8 cellular contexts compared by ENCODE assay signal in genomic region chr15:63504247-63504978, GRCh38. TPM values are rescaled to one million over a fixed set of nuclear protein-coding genes. Genes with fewer than 3 reads are reported as not detected.
A peak's percentile ranks its signal among the peaks of the same experiment; 100 is the strongest.
DNase-seq lines count a peak whose midpoint lies in the region; ATAC-seq and TF ChIP-seq lines count a peak whose summit lies in the region.

TSS of gene USP3 (plus strand) at chr15:63504593. CDS start at chr15:63504740, 147 bp downstream.

- ATAC-seq in stimulated activated naive CD8-positive, alpha-beta T cell treated with anti-CD3 and anti-CD28 coated beads, Interleukin-15, Interleukin-2, amounts not matched to agents 100 U/mL and 50 U/mL, for 24 hours, result peak; percentile 62

- peak; percentile 75 for TF ChIP-seq POLR2A in Raji (IDR thresholded peaks at IDR 0.05; ENCODE audit: insufficient read depth, low read depth, low read length)

- H3K4me3 ChIP-seq in fibroblast of pulmonary artery (replicated peaks; ENCODE audit: low read depth, low read length), result peak within 1 kb of the TSS; percentile 81

- peak within 1 kb of the TSS; percentile 78 to 98 (median 86) for H3K27ac Mint-ChIP-seq in nephron

- DNase-seq in EL, result peak; percentile 94
- DNase-seq in H4 (ENCODE audit: low spot score), result peak; percentile 83
- peak; percentile 96 for DNase-seq in LoVo (ENCODE audit: low spot score)
- DNase-seq in activated T-helper 9 cell treated with anti-CD3 and anti-CD28 coated beads, Interleukin-2, amount 50 U/mL, for 16 hours (ENCODE audit: low read depth), result peak; percentile 90
- peak; percentile 97 for DNase-seq in fibroblast of pulmonary artery (ENCODE audit: low read depth)
- peak; percentile 93 for DNase-seq in stimulated activated naive CD8-positive, alpha-beta T cell treated with anti-CD3 and anti-CD28 coated beads, Interleukin-15, Interleukin-2, amounts not matched to agents 100 U/mL and 50 U/mL, for 24 hours

- no peaks in the 10 kb centered on the region for H3K36me3 Mint-ChIP-seq in nephron (ENCODE audit: low read depth)

- H3K4me3 Mint-ChIP-seq in nephron, result peak within 1 kb of the TSS; percentile 89 to 93 (median 91)

- peaks cover 3% of the 10 kb centered on the region for H3K27me3 Mint-ChIP-seq in nephron (ENCODE audit: low read depth)

- no peaks in the 10 kb centered on the region for H3K9me3 Mint-ChIP-seq in nephron

- H3K4me1 Mint-ChIP-seq in nephron, result peaks cover 73% of the 10 kb centered on the region

- no peak for TF ChIP-seq CTCF in fibroblast of pulmonary artery (IDR thresholded peaks at IDR 0.05; ENCODE audit: low read length, missing control alignments)
- peak; percentile 35 to 52 (median 46) for TF ChIP-seq CTCF in nephron (IDR thresholded peaks at IDR 0.05; ENCODE audit: unreplicated experiment in 3 of 3)

RNA-seq across cellular contexts. Expression of gene USP3, which starts in this region (rescaled TPM):
- 31.0 and 48.3 TPM in 2 replicates for total RNA-seq in H4 (2014; rRNA removed; shearing (Covaris generic))

Comparison
In these comparisons a context has a peak if more than half of its experiments do, and no peak if none do; other contexts are left out.
1. Peak in every context shown above with its lines: DNase-seq, ATAC-seq and H3K4me3 ChIP-seq.